Comparison of ENCODE assay signal across 23 cellular contexts in the genomic region with DNA sequence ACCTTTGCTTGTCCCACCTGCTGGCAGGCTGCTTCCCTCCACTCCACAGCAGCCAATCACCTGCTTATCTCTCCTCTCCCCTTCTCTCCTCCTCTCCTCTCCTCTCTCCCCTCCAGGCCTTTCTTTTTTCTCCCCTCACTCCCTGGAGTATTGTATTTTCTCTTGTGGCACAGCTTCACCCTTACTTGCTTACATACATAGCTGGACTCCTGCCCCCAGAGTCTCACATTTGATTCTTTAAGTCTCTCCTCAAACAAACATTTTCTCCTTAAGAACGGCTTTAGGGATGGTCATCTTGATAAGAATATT. TPM values are rescaled to one million over a fixed set of nuclear protein-coding genes. Genes with fewer than 3 reads are reported as not detected.
DNase-seq lines count a peak whose midpoint lies in the region; ATAC-seq and TF ChIP-seq lines count a peak whose summit lies in the region.
"Had no signal": no experiment of that assay in that cellular context is flagged by ENCODE, and none has a peak within 500 bp of the region (broad histone marks: within the 10 kb centered on the region; RNA-seq: fewer than 3 reads in every experiment).

No MANE protein-coding gene starts in this region.

- peak overlapping the region; percentile 35 for H3K18ac ChIP-seq in neuronal stem cell (ENCODE audit: low read length)

- H3K23ac ChIP-seq in neuronal stem cell (ENCODE audit: low read depth, low read length, poor library complexity): no peak overlapping the region

- no peak for DNase-seq in activated CD4-positive, alpha-beta T cell treated with anti-CD3 and anti-CD28 coated beads, Interleukin-2, amount 10 ng/mL, durations not matched to agents 7 days and 5 days
- DNase-seq in activated CD4-positive, alpha-beta T cell treated with anti-CD3 and anti-CD28 coated beads for 48 hours: no peak
- no peak for DNase-seq in GM12864 (ENCODE audit: low read depth)
- DNase-seq in activated B cell treated with CpG ODN at 0.5 μM for 24 hours: no peak
- no peak for DNase-seq in neuronal stem cell (ENCODE audit: low spot score)
- no peak for DNase-seq in NCI-H1930 (lab: John Stamatoyannopoulos, UW)
- no peak for DNase-seq in COLO668 (lab: John Stamatoyannopoulos, UW; ENCODE audit: unreplicated experiment)
- DNase-seq: 8988T; CD4-positive, alpha-beta memory T cell; GM23248; NCI-H146; NCI-H2081 treated with DMSO at 0.1 percent for 48 hours; NK-92 treated with Interleukin-12 subunit alpha and Interleukin-12 subunit beta, amount 100 ng/mL, for 24 hours; SHP77 treated with DMSO at 0.1 percent for 48 hours had no signal

- H3K9ac ChIP-seq in neuronal stem cell (ENCODE audit: low read depth, low read length, poor library complexity): no peak overlapping the region
- H3K9ac ChIP-seq: GM23248, KMS-11 had no signal

- H3K9me3 Mint-ChIP-seq in activated CD4-positive, alpha-beta T cell treated with anti-CD3 and anti-CD28 coated beads, Interleukin-2, amount 10 ng/mL, durations not matched to agents 7 days and 5 days: peaks cover 26% of the 10 kb centered on the region
- H3K9me3 Mint-ChIP-seq in activated B cell treated with CpG ODN at 0.5 μM for 24 hours: peaks cover 3% of the 10 kb centered on the region

- POLR2A ChIA-PET in activated CD4-positive, alpha-beta T cell treated with anti-CD3 and anti-CD28 coated beads, Interleukin-2, amount 10 ng/mL, durations not matched to agents 7 days and 5 days (lab: Charles Lee): no interaction called here
- POLR2A ChIA-PET in activated B cell treated with CpG ODN at 0.5 μM for 24 hours (lab: Charles Lee): no interaction called here

- no peak overlapping the region for H3K27ac ChIP-seq in neuronal stem cell (replicated peaks; ENCODE audit: low read length)
- H3K27ac ChIP-seq: GM23248, HL-60, KMS-11 had no signal

- no peak overlapping the region for H2BK120ac ChIP-seq in neuronal stem cell (ENCODE audit: low read depth, low read length)

- H3K4me2 ChIP-seq in neuronal stem cell (ENCODE audit: insufficient read depth, low read length, poor library complexity, severe bottlenecking): no peak overlapping the region
- H3K4me2 ChIP-seq: KMS-11 had no signal

- no peaks in the 10 kb centered on the region for H3K27me3 ChIP-seq in neuronal stem cell (ENCODE audit: control insufficient read depth in 3 of 3, insufficient read depth in 3 of 3, low read depth in 1 of 3, low read length in 3 of 3)

- WGBS in neuronal stem cell (ENCODE audit: extremely low coverage in 2 of 2, insufficient read length in 2 of 2, insufficient replicate concordance in 1 of 2), 2 donors: no CpG with 5 or more reads among the region's 1 CpG

- ATAC-seq in activated B cell treated with CpG ODN at 0.5 μM for 24 hours (ENCODE audit: low read depth): no peak
- no peak for ATAC-seq in GM19351 (IDR thresholded peaks at IDR 0.05; ENCODE audit: unreplicated experiment)
- ATAC-seq: SK-N-SH treated with all-trans-retinoic acid at 6 μM for 48 hours had no signal

- H3K9me3 ChIP-seq in neuronal stem cell (replicated peaks in 1 of 2; ENCODE audit: control insufficient read depth in 2 of 2, insufficient read depth in 1 of 2, low read depth in 1 of 2, low read length in 2 of 2): no peaks in the 10 kb centered on the region
- H3K9me3 ChIP-seq: HAP-1 had no signal

- H3K79me1 ChIP-seq in neuronal stem cell (ENCODE audit: low read depth, low read length): no peaks in the 10 kb centered on the region

- H2BK12ac ChIP-seq in neuronal stem cell (ENCODE audit: low read length): no peak overlapping the region

- no peaks in the 10 kb centered on the region for H3K27me3 Mint-ChIP-seq in activated CD4-positive, alpha-beta T cell treated with anti-CD3 and anti-CD28 coated beads, Interleukin-2, amount 10 ng/mL, durations not matched to agents 7 days and 5 days
- H3K27me3 Mint-ChIP-seq in activated B cell treated with CpG ODN at 0.5 μM for 24 hours: no peaks in the 10 kb centered on the region

- H3K36me3 Mint-ChIP-seq in activated CD4-positive, alpha-beta T cell treated with anti-CD3 and anti-CD28 coated beads, Interleukin-2, amount 10 ng/mL, durations not matched to agents 7 days and 5 days (ENCODE audit: low read depth): peaks cover 35% of the 10 kb centered on the region
- peaks cover 17% of the 10 kb centered on the region for H3K36me3 Mint-ChIP-seq in activated B cell treated with CpG ODN at 0.5 μM for 24 hours (ENCODE audit: low read depth)
- H3K36me3 Mint-ChIP-seq: CD4-positive, alpha-beta memory T cell had no signal

- no peaks in the 10 kb centered on the region for H3K4me1 ChIP-seq in neuronal stem cell (ENCODE audit: control insufficient read depth in 2 of 2, insufficient read depth in 1 of 2, low read depth in 1 of 2, low read length in 2 of 2)
- H3K4me1 ChIP-seq: HAP-1 had no signal

- peak overlapping the region; percentile 48 for H3K14ac ChIP-seq in neuronal stem cell (ENCODE audit: low read length)

- no peak overlapping the region for H2BK5ac ChIP-seq in neuronal stem cell (ENCODE audit: low read length)

- no peak overlapping the region for H3K4me3 Mint-ChIP-seq in activated CD4-positive, alpha-beta T cell treated with anti-CD3 and anti-CD28 coated beads, Interleukin-2, amount 10 ng/mL, durations not matched to agents 7 days and 5 days
- peak overlapping the region; percentile 28 for H3K4me3 Mint-ChIP-seq in activated B cell treated with CpG ODN at 0.5 μM for 24 hours

- intact Hi-C loops in activated B cell treated with CpG ODN at 0.5 μM for 24 hours (cut with micrococcal nuclease): loop anchor here (5.0 kb wide), 2 partner anchors 37 to 212 kb away; no protein-coding TSS in a partner anchor

- H3K4me3 ChIP-seq in GM12864 (ENCODE audit: low read depth, low read length) (peak overlapping the region; percentile 40), neuronal stem cell (ENCODE audit: low read length in 2 of 2) (no peak overlapping the region)
- H3K4me3 ChIP-seq: GM23248, HAP-1 had no signal

- TF ChIP-seq CTCF in GM12864 (IDR thresholded peaks at IDR 0.05; ENCODE audit: low read depth, low read length, missing control alignments) (no peak), activated B cell treated with CpG ODN at 0.5 μM for 24 hours (IDR thresholded peaks at IDR 0.05) (no peak)

- H2AFZ ChIP-seq in neuronal stem cell (ENCODE audit: low read length): no peak overlapping the region
- H2AFZ ChIP-seq: GM23248 had no signal

- no peak overlapping the region for H2AK5ac ChIP-seq in neuronal stem cell (ENCODE audit: low read depth, low read length)

- H3K4me1 Mint-ChIP-seq in activated CD4-positive, alpha-beta T cell treated with anti-CD3 and anti-CD28 coated beads, Interleukin-2, amount 10 ng/mL, durations not matched to agents 7 days and 5 days: peaks cover 67% of the 10 kb centered on the region
- H3K4me1 Mint-ChIP-seq in activated B cell treated with CpG ODN at 0.5 μM for 24 hours: peaks cover 70% of the 10 kb centered on the region

- H3K36me3 ChIP-seq in neuronal stem cell (replicated peaks in 1 of 2; ENCODE audit: control insufficient read depth in 2 of 2, insufficient read depth in 2 of 2, low read length in 2 of 2): no peaks in the 10 kb centered on the region
- H3K36me3 ChIP-seq: HAP-1 had no signal

- CTCF ChIA-PET in activated CD4-positive, alpha-beta T cell treated with anti-CD3 and anti-CD28 coated beads, Interleukin-2, amount 10 ng/mL, durations not matched to agents 7 days and 5 days (lab: Charles Lee): no interaction called here
- CTCF ChIA-PET in activated B cell treated with CpG ODN at 0.5 μM for 24 hours (lab: Charles Lee): interaction anchor here (1.7 to 5.2 kb wide), 2 partner anchors 26 to 28 kb away, joined by 7 to 57 read pairs; no protein-coding TSS in a partner anchor

- H2BK15ac ChIP-seq in neuronal stem cell (ENCODE audit: low read length): no peak overlapping the region

- no peak overlapping the region for H4K91ac ChIP-seq in neuronal stem cell (ENCODE audit: low read depth, low read length, poor library complexity)

- peak overlapping the region; percentile 58 for H3K27ac Mint-ChIP-seq in activated CD4-positive, alpha-beta T cell treated with anti-CD3 and anti-CD28 coated beads, Interleukin-2, amount 10 ng/mL, durations not matched to agents 7 days and 5 days
- H3K27ac Mint-ChIP-seq in activated B cell treated with CpG ODN at 0.5 μM for 24 hours: peak overlapping the region; percentile 76
- H3K27ac Mint-ChIP-seq: CD4-positive, alpha-beta memory T cell had no signal

- no peak overlapping the region for H4K8ac ChIP-seq in neuronal stem cell (ENCODE audit: low read depth, low read length)

- no peak overlapping the region for H3K4ac ChIP-seq in neuronal stem cell (ENCODE audit: low read length)

RNA-seq across cellular contexts. Expression of gene LY86, which starts 3.6 kb away (rescaled TPM):
- 10 to 100 TPM in 1 of 2 experiments, 1 to 10 TPM in 1; 9.5 to 12.2 TPM for total RNA-seq in activated CD4-positive, alpha-beta T cell treated with anti-CD3 and anti-CD28 coated beads, Interleukin-2, amount 10 ng/mL, durations not matched to agents 7 days and 5 days
- total RNA-seq in activated B cell treated with CpG ODN at 0.5 μM for 24 hours: 57.6 and 58.1 TPM in 2 replicates
- polyA plus RNA-seq in neuronal stem cell (2013, experiment 1 of 2): not detected
- not detected for polyA plus RNA-seq in neuronal stem cell (2013, experiment 2 of 2)
- total RNA-seq: GM23248, HT1080, M059J, NCI-H460 had no signal
- polyA plus RNA-seq: AG04450, GM23248 had no signal
